ENCODE assay signal across 10 cellular contexts in genomic region chr4:8182858-8183725, GRCh38. TPM values are rescaled to one million over a fixed set of nuclear protein-coding genes. Genes with fewer than 3 reads are reported as not detected.
DNase-seq lines count a peak whose midpoint lies in the region; ATAC-seq, FAIRE-seq and TF ChIP-seq lines count a peak whose summit lies in the region.
"Had no signal": no experiment of that assay in that cellular context is flagged by ENCODE, and none has a peak within 500 bp of the region (broad histone marks: within the 10 kb centered on the region; RNA-seq: fewer than 3 reads in every experiment).

No MANE protein-coding gene starts in this region.

- peaks cover 20 to 36% (median 24%) of the 10 kb centered on the region in 4 donors for H3K4me1 ChIP-seq in upper lobe of left lung

- no peaks in the 10 kb centered on the region for H3K27me3 ChIP-seq in upper lobe of left lung

- H3K9me3 ChIP-seq in upper lobe of left lung, result no peaks in the 10 kb centered on the region

- TF ChIP-seq POLR2A in upper lobe of left lung (IDR thresholded peaks at IDR 0.05), result no peak

- peak in 1 of 4 donors; percentile 23 for TF ChIP-seq EP300 in upper lobe of left lung (IDR thresholded peaks at IDR 0.05)

- no peak for FAIRE-seq in GM19239 (lab: Jason Lieb, UNC)
- FAIRE-seq: A204.1 had no signal

- ATAC-seq in upper lobe of left lung (ENCODE audit: low FRiP score in 2 of 2) (peak; percentile 82 to 90), HG03442 (IDR thresholded peaks at IDR 0.05; ENCODE audit: unreplicated experiment) (no peak)
- ATAC-seq: activated CD8-positive, alpha-beta T cell treated with anti-CD3 and anti-CD28 coated beads for 36 hours had no signal

- TF ChIP-seq CTCF in astrocyte of the spinal cord (IDR thresholded peaks at IDR 0.05; ENCODE audit: low read depth, low read length) (no peak), upper lobe of left lung (IDR thresholded peaks at IDR 0.05) (no peak)

- DNase-seq in NCI-H2029 (lab: John Stamatoyannopoulos, UW), result peak; percentile 64
- no peak for DNase-seq in NCI-H2029 treated with DMSO at 0.1 percent for 48 hours (lab: John Stamatoyannopoulos, UW)
- DNase-seq in astrocyte of the spinal cord (ENCODE audit: low read depth, low spot score), result peak; percentile 84
- peak; percentile 69 for DNase-seq in kidney tubule cell (ENCODE audit: low spot score)
- DNase-seq in upper lobe of left lung, result peak; percentile 84 to 91
- no peak for DNase-seq in GM19239 (ENCODE audit: insufficient read length, low spot score)
- no peak for DNase-seq in CD1c-positive myeloid dendritic cell (ENCODE audit: extremely low spot score)
- DNase-seq: activated CD8-positive, alpha-beta T cell treated with anti-CD3 and anti-CD28 coated beads for 36 hours had no signal

- no peak overlapping the region for H3K4me3 ChIP-seq in astrocyte of the spinal cord (ENCODE audit: low read depth, low read length)
- H3K4me3 ChIP-seq in upper lobe of left lung, result no peak overlapping the region

- H3K27ac ChIP-seq in upper lobe of left lung, result peak overlapping the region in 2 of 4 donors; percentile 43 to 46

- H3K36me3 ChIP-seq in upper lobe of left lung, result no peaks in the 10 kb centered on the region

- WGBS in upper lobe of left lung, 2 donors, result 66 to 67% methylated on average over 23 to 24 of the region's 25 CpGs

- in situ Hi-C loops in astrocyte of the spinal cord (cut with HindIII; ENCODE audit: low sequenced_read_pairs), result no loop called here

RNA-seq across cellular contexts. Expression of gene SH3TC1, which starts 16.0 kb away (rescaled TPM):
- 100 to 1,000 TPM in 2 of 6 donors, 10 to 100 TPM in 4; 34.1 to 193 (median 81.4) TPM for total RNA-seq in upper lobe of left lung

RNA-seq across cellular contexts. Expression of gene ABLIM2, which starts 24.5 kb away (rescaled TPM):
- 10 to 100 TPM in 2 of 6 donors, 1 to 10 TPM in 4; 3.6 to 36.9 (median 8.1) TPM for total RNA-seq in upper lobe of left lung

Comparison
In these comparisons a context has a peak if more than half of its experiments do, and no peak if none do; other contexts are left out.
1. DNase-seq: peak in NCI-H2029 (single experiment), astrocyte of the spinal cord (single experiment), kidney tubule cell (single experiment) and upper lobe of left lung (2 of 2); none in NCI-H2029 treated with DMSO at 0.1 percent for 48 hours (single experiment), GM19239 (single experiment) and CD1c-positive myeloid dendritic cell (single experiment).